11 cellular contexts compared by ENCODE assay signal in genomic region chr1:29117381-29117780, GRCh38. TPM values are rescaled to one million over a fixed set of nuclear protein-coding genes. Genes with fewer than 3 reads are reported as not detected.
DNase-seq lines count a peak whose midpoint lies in the region; ATAC-seq and TF ChIP-seq lines count a peak whose summit lies in the region.
"Had no signal": no experiment of that assay in that cellular context is flagged by ENCODE, and none has a peak within 500 bp of the region (broad histone marks: within the 10 kb centered on the region; RNA-seq: fewer than 3 reads in every experiment).

No MANE protein-coding gene starts in this region.

- no peaks in the 10 kb centered on the region for H3K9me3 ChIP-seq in HCT116 (ENCODE audit: control insufficient read depth in 1 of 2, insufficient read depth in 1 of 2, low read depth in 1 of 2, low read length in 2 of 2)
- H3K9me3 ChIP-seq in right lobe of liver: no peaks in the 10 kb centered on the region
- no peaks in the 10 kb centered on the region for H3K9me3 ChIP-seq in trophoblast cell (ENCODE audit: insufficient read depth, low read depth, low read length)

- H3K4me3 ChIP-seq in AG10803 (ENCODE audit: low read length): no peak overlapping the region
- H3K4me3 ChIP-seq in HCT116 (replicated peaks in 1 of 2; ENCODE audit: low read depth in 1 of 2, low read length in 2 of 2): no peak overlapping the region
- H3K4me3 ChIP-seq in right lobe of liver: no peak overlapping the region
- H3K4me3 ChIP-seq in trophoblast cell (ENCODE audit: low read depth, low read length): no peak overlapping the region

- CTCF ChIA-PET in HCT116 (lab: Charles Lee): interaction anchor here (0.6 to 2.2 kb wide), 3 partner anchors 10 to 235 kb away, joined by 3 to 7 read pairs (median 4); no protein-coding TSS in a partner anchor

- H3K4me1 ChIP-seq in HCT116 (ENCODE audit: control insufficient read depth in 1 of 2, insufficient read depth in 2 of 2, low read length in 2 of 2) (peaks cover 0 to 4% of the 10 kb centered on the region in 2 experiments; a peak in 1 of 4 replicates), right lobe of liver (peaks cover 0 to 11% (median 3%) of the 10 kb centered on the region in 4 donors), trophoblast cell (ENCODE audit: control insufficient read depth in 1 of 2, insufficient read depth in 2 of 2, low read length in 2 of 2) (peaks cover 2% of the 10 kb centered on the region in 2 experiments)

- peak; percentile 29 for TF ChIP-seq CTCF in AG10803 (conservative IDR thresholded peaks at IDR 0.05; ENCODE audit: low read length)
- peak in 2 of 3 experiments; percentile 16 to 22; a peak in 2 of 6 replicates for TF ChIP-seq CTCF in HCT116 (IDR thresholded peaks at IDR 0.05 in 2 of 3, conservative IDR thresholded peaks at IDR 0.05 in 1 of 3; ENCODE audit: borderline replicate concordance in 1 of 3, insufficient read depth in 1 of 3, low read depth in 2 of 3, low read length in 2 of 3)
- TF ChIP-seq CTCF in right lobe of liver (IDR thresholded peaks at IDR 0.05): peak in 3 of 4 donors; percentile 29 to 48 (median 37)

- 14% methylated on average over 1 of the region's 2 CpGs for WGBS in right lobe of liver (ENCODE audit: insufficient coverage, low coverage, low lambda C conversion rate, missing lambda C conversion rate)
- no CpG with 5 or more reads among the region's 2 CpGs for WGBS in trophoblast cell (ENCODE audit: extremely low coverage, insufficient coverage, insufficient read length)

- no peaks in the 10 kb centered on the region for H4K20me1 ChIP-seq in HCT116 (ENCODE audit: insufficient read depth)

- no peak overlapping the region for H3K23ac ChIP-seq in trophoblast cell (ENCODE audit: low read length)

- H3K36me3 ChIP-seq in HCT116 (ENCODE audit: control insufficient read depth in 1 of 2, insufficient read depth in 2 of 2, low read length in 2 of 2) (no peaks in the 10 kb centered on the region), right lobe of liver (peaks cover 0 to 21% (median 3%) of the 10 kb centered on the region in 4 donors), trophoblast cell (ENCODE audit: control insufficient read depth in 1 of 2, insufficient read depth in 2 of 2, low read length in 2 of 2) (peaks cover 16 to 20% of the 10 kb centered on the region in 2 experiments)

- H4K12ac ChIP-seq in trophoblast cell (ENCODE audit: low read depth, low read length): no peak overlapping the region

- intact Hi-C loops in HCT116 (cut with micrococcal nuclease) (no loop called here), right lobe of liver (cut with DNase I) (no loop called here)

- no peak overlapping the region for H3K14ac ChIP-seq in trophoblast cell (ENCODE audit: low read length)

- peak; percentile 39 for TF ChIP-seq RAD21 in HCT116 (IDR thresholded peaks at IDR 0.05; ENCODE audit: low read depth)

- H2AK5ac ChIP-seq in trophoblast cell (ENCODE audit: low read length): no peak overlapping the region

- TF ChIP-seq POLR2A in HCT116 (IDR thresholded peaks at IDR 0.05; ENCODE audit: borderline replicate concordance, extremely low read depth, insufficient read depth, insufficient read length): no peak
- TF ChIP-seq POLR2A in right lobe of liver (IDR thresholded peaks at IDR 0.05): no peak

- H3K79me2 ChIP-seq in HCT116 (ENCODE audit: insufficient read depth, low read length) (peaks cover 17% of the 10 kb centered on the region; the same call in 1 of the 2 replicates), trophoblast cell (ENCODE audit: control insufficient read depth, insufficient read depth, low read length, poor library complexity) (peaks cover 4% of the 10 kb centered on the region)

- H3K4ac ChIP-seq in trophoblast cell (ENCODE audit: low read depth, low read length): no peak overlapping the region

- POLR2A ChIA-PET in HCT116 (lab: Charles Lee): no interaction called here

- H4K91ac ChIP-seq in trophoblast cell (ENCODE audit: low read depth, low read length): no peak overlapping the region

- H3K27me3 ChIP-seq in HCT116 (ENCODE audit: insufficient read depth, low read length): no peaks in the 10 kb centered on the region
- no peaks in the 10 kb centered on the region for H3K27me3 ChIP-seq in right lobe of liver
- H3K27me3 ChIP-seq in trophoblast cell (ENCODE audit: insufficient read depth, low read length): peaks cover 2% of the 10 kb centered on the region

- H2BK5ac ChIP-seq in trophoblast cell (ENCODE audit: low read depth, low read length, poor library complexity): no peak overlapping the region

- no peak overlapping the region for H2BK12ac ChIP-seq in trophoblast cell (ENCODE audit: low read length)

- no peak overlapping the region for H2BK120ac ChIP-seq in trophoblast cell (ENCODE audit: insufficient read depth, low read length, poor library complexity)

- no peak overlapping the region for H4K8ac ChIP-seq in trophoblast cell (ENCODE audit: low read depth, low read length)

- DNase-seq in AG10803 (ENCODE audit: low read depth) (no peak), HCT116 (ENCODE audit: low read depth, low spot score) (no peak), caudate nucleus (lab: John Stamatoyannopoulos, UW) (peak in 1 of 61 donors; percentile 17), right lobe of liver (no peak), NCI-H510A treated with DMSO at 0.1 percent for 48 hours (lab: John Stamatoyannopoulos, UW) (no peak), occipital lobe (lab: John Stamatoyannopoulos, UW) (no peak), trophoblast cell (no peak)
- DNase-seq: activated CD8-positive, alpha-beta memory T cell treated with anti-CD3 and anti-CD28 coated beads for 24 hours; substantia nigra had no signal

- RAD21 ChIA-PET in HCT116 (lab: Charles Lee; ENCODE audit: low non-redundant PET in 1 of 2, low total read pairs in 2 of 2, uncharacterized antibody in 2 of 2, unreplicated experiment in 2 of 2): interaction anchor here in 1 of 2 experiments (1.4 kb wide), 1 partner anchor 235 kb away, joined by 3 read pairs; no protein-coding TSS in a partner anchor

- no peak overlapping the region for H3K27ac ChIP-seq in HCT116 (ENCODE audit: low read depth, low read length)
- H3K27ac ChIP-seq in caudate nucleus (ENCODE audit: low read depth, low read length): peak overlapping the region; percentile 16
- H3K27ac ChIP-seq in right lobe of liver: no peak overlapping the region
- no peak overlapping the region for H3K27ac ChIP-seq in trophoblast cell (ENCODE audit: low read depth, low read length)

- no TSS peak for BruUV-seq in HCT116 (replicated peaks; lab: Mats Ljungman, UMichigan)

- H3K9me2 ChIP-seq in HCT116 (ENCODE audit: insufficient read depth): no peaks in the 10 kb centered on the region

- no peak for ATAC-seq in HCT116
- ATAC-seq in right lobe of liver: peak in 3 of 4 donors; percentile 53 to 73 (median 61)
- ATAC-seq in GM21528 (IDR thresholded peaks at IDR 0.05; ENCODE audit: low FRiP score, unreplicated experiment): no peak

- H3K18ac ChIP-seq in trophoblast cell (ENCODE audit: low read length): no peak overlapping the region

- H2AFZ ChIP-seq in HCT116 (ENCODE audit: low read depth, low read length, poor library complexity, severe bottlenecking): no peak overlapping the region
- no peak overlapping the region for H2AFZ ChIP-seq in trophoblast cell (ENCODE audit: insufficient read depth, low read length, poor library complexity)

- H3K4me2 ChIP-seq in HCT116 (ENCODE audit: low read length) (no peak overlapping the region), trophoblast cell (ENCODE audit: low read length) (no peak overlapping the region)

- peaks cover 6% of the 10 kb centered on the region for H3K79me1 ChIP-seq in trophoblast cell (ENCODE audit: low read length)

- H3K9ac ChIP-seq in HCT116 (ENCODE audit: low read length): no peak overlapping the region
- no peak overlapping the region for H3K9ac ChIP-seq in trophoblast cell (ENCODE audit: low read length)

TF ChIP-seq in HCT116, 20 proteins besides CTCF, POLR2A, EP300 and RAD21:
- TF ChIP-seq EGR1 (IDR thresholded peaks at IDR 0.05; ENCODE audit: low read depth) (no peak), CEBPB (IDR thresholded peaks at IDR 0.05; ENCODE audit: low read depth) (no peak), CBX3 (IDR thresholded peaks at IDR 0.05; ENCODE audit: low read depth) (no peak), EZH2phosphoT487 (IDR thresholded peaks at IDR 0.05; ENCODE audit: borderline replicate concordance) (no peak), ELF1 (IDR thresholded peaks at IDR 0.05; ENCODE audit: borderline replicate concordance, low read depth) (no peak), TCF7L2 (IDR thresholded peaks at IDR 0.05; ENCODE audit: borderline replicate concordance, extremely low read depth, insufficient read depth, insufficient read length) (no peak), JUND (IDR thresholded peaks at IDR 0.05) (no peak), POLR2AphosphoS5 (IDR thresholded peaks at IDR 0.05; ENCODE audit: low read depth, low read length) (no peak), SP1 (IDR thresholded peaks at IDR 0.05; ENCODE audit: low read depth) (no peak), SRF (IDR thresholded peaks at IDR 0.05; ENCODE audit: low read depth) (no peak), FOSL1 (IDR thresholded peaks at IDR 0.05; ENCODE audit: low read depth) (no peak), ATF3 (IDR thresholded peaks at IDR 0.05) (no peak), EZH2 (IDR thresholded peaks at IDR 0.05) (no peak), ZFX (IDR thresholded peaks at IDR 0.05) (no peak)

RNA-seq across cellular contexts. Expression of gene TMEM200B, which starts 6.3 kb away (rescaled TPM):
- total RNA-seq in HCT116 (2021; ENCODE audit: unreplicated experiment) (11.3 TPM), right lobe of liver (1 to 10 TPM in 4 of 6 experiments, under 1 TPM in 2; 0.83 to 4.5 (median 1.4) TPM), occipital lobe (0.94 TPM)
- 8.4 and 9.1 TPM in 2 replicates for polyA plus RNA-seq in HCT116 (2012)
- 11.1 and 11.8 TPM in 2 replicates for polyA plus RNA-seq in trophoblast cell (2013)
- polyA plus RNA-seq: CD14-positive monocyte had no signal

Comparison
In these comparisons a context has a peak if more than half of its experiments do, and no peak if none do; other contexts are left out.
1. ATAC-seq: peak in right lobe of liver (3 of 4); none in HCT116 (single experiment) and GM21528 (single experiment).
2. Peak in every context shown above with its lines, with median percentiles within 50 percentile points of each other: CTCF ChIP-seq.